In the genomic region with DNA sequence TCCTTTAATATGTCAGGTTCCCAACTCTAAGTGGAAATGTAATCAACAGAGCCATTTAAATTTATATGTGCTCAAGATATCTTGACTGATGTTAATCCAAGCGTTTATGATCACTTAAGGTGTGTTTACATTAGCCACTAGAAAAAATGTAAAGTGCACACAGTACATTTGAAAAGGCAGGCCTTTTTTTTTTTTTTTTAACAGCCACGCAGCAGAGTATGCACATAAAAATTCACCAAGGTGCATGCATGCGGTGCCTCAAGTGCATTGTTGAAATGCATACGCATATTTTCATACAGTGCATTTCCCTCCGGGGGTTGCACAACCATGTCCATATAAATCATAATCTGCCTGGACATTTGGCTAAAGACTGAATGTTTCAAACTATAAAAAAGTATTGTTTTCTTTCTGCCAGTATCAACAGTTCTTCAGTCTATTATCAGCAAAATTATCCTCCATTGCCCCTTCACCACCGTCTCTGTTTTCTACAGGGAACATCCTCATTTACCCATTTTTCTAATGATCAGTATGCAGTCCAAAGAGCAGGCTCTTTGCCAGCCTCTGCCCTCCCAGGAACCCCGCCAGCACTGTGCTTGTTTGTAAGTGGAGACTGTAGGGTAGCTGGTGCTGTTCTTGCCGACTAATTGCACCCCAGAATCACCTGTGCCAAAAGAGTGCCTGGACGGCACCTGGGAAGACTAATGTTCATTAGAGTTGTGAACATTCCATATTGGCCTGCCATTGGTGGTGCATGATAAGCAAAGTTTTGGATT, we compare ENCODE assay signal across 17 cellular contexts.
DNase-seq lines count a peak whose midpoint lies in the region; ATAC-seq and TF ChIP-seq lines count a peak whose summit lies in the region.
"Had no signal": no experiment of that assay in that cellular context is flagged by ENCODE, and none has a peak within 500 bp of the region (broad histone marks: within the 10 kb centered on the region; RNA-seq: fewer than 3 reads in every experiment).

No MANE protein-coding gene starts in this region.

- no peak for TF ChIP-seq CTCF in RWPE2 (IDR thresholded peaks at IDR 0.05; ENCODE audit: poor library complexity, severe bottlenecking)

- no peak overlapping the region for H3K4me3 ChIP-seq in RWPE2 (ENCODE audit: severe bottlenecking)
- H3K4me3 ChIP-seq: body of pancreas, lung, psoas muscle had no signal

- peaks cover 6% of the 10 kb centered on the region for H3K4me1 ChIP-seq in RWPE2 (ENCODE audit: insufficient read depth, poor library complexity, severe bottlenecking)
- H3K4me1 ChIP-seq: psoas muscle had no signal

- 0 out of 3 replicates have a peak, but pooled peaks have one; percentile 17 for ATAC-seq in RWPE2 (ENCODE audit: low read depth)
- no peak for ATAC-seq in activated CD4-positive, CD25-positive, alpha-beta regulatory T cell treated with anti-CD3 and anti-CD28 coated beads, Interleukin-2, amount 50 U/mL, for 24 hours
- no peak for ATAC-seq in HG03196 (IDR thresholded peaks at IDR 0.05; ENCODE audit: unreplicated experiment)
- ATAC-seq in GM18511 (IDR thresholded peaks at IDR 0.05; ENCODE audit: unreplicated experiment): no peak
- ATAC-seq: activated CD8-positive, alpha-beta T cell treated with anti-CD3 and anti-CD28 coated beads for 36 hours; body of pancreas; Panc1; psoas muscle; SK-N-SH treated with all-trans-retinoic acid at 6 μM for 48 hours had no signal

- H3K36me3 ChIP-seq in RWPE2 (ENCODE audit: low read depth): no peaks in the 10 kb centered on the region

- POLR2A ChIA-PET in HEK293T (lab: Yijun Ruan, JAX): no interaction called here

- peak; percentile 18 for DNase-seq in HEK293T (ENCODE audit: extremely low spot score)
- peak; percentile 52 for DNase-seq in NCI-H2029 treated with DMSO at 0.1 percent for 48 hours (lab: John Stamatoyannopoulos, UW)
- DNase-seq in RWPE2 (ENCODE audit: low spot score): no peak
- peak; percentile 4 for DNase-seq in midbrain (lab: John Stamatoyannopoulos, UW)
- no peak for DNase-seq in hippocampal formation (lab: John Stamatoyannopoulos, UW)
- DNase-seq: activated CD8-positive, alpha-beta T cell treated with anti-CD3 and anti-CD28 coated beads for 36 hours; activated effector memory CD4-positive, alpha-beta T cell treated with anti-CD3 and anti-CD28 coated beads, Interleukin-2, amount 50 U/mL, for 16 hours; nephron progenitor cell; psoas muscle; stimulated activated CD4-positive, alpha-beta T cell treated with anti-CD3 and anti-CD28 coated beads, Interleukin-12 subunit alpha, Interleukin-12 subunit beta, amount 100 ng/mL, for 4 hours had no signal

- H3K9me3 ChIP-seq in RWPE2 (ENCODE audit: severe bottlenecking): no peaks in the 10 kb centered on the region
- H3K9me3 ChIP-seq: body of pancreas, psoas muscle had no signal

- H3K27ac ChIP-seq in RWPE2 (ENCODE audit: poor library complexity, severe bottlenecking): peak overlapping the region; percentile 24
- H3K27ac ChIP-seq: body of pancreas, psoas muscle had no signal

- H3K27me3 ChIP-seq in RWPE2 (ENCODE audit: insufficient read depth, poor library complexity, severe bottlenecking): no peaks in the 10 kb centered on the region
- H3K27me3 ChIP-seq: body of pancreas had no signal

- CTCF ChIA-PET in HEK293T (lab: Yijun Ruan, JAX): no interaction called here

TF ChIP-seq in HEK293T, 16 proteins besides CTCF, POLR2A, EP300 and RAD21:
- TF ChIP-seq, protein P1, sequence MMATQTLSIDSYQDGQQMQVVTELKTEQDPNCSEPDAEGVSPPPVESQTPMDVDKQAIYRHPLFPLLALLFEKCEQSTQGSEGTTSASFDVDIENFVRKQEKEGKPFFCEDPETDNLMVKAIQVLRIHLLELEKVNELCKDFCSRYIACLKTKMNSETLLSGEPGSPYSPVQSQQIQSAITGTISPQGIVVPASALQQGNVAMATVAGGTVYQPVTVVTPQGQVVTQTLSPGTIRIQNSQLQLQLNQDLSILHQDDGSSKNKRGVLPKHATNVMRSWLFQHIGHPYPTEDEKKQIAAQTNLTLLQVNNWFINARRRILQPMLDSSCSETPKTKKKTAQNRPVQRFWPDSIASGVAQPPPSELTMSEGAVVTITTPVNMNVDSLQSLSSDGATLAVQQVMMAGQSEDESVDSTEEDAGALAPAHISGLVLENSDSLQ (IDR thresholded peaks at IDR 0.05): peak; percentile 71
- peak; percentile 98 for TF ChIP-seq ZNF384 (IDR thresholded peaks at IDR 0.05)
- TF ChIP-seq ARNT (IDR thresholded peaks at IDR 0.05): no peak
TF ChIP-seq in HEK293T: peak in this region for 2.

Comparison
In these comparisons a context has a peak if more than half of its experiments do, and no peak if none do; other contexts are left out.
1. DNase-seq: peak in HEK293T (single experiment), NCI-H2029 treated with DMSO at 0.1 percent for 48 hours (single experiment) and midbrain (single experiment); none in RWPE2 (single experiment) and hippocampal formation (0 of 2).